15 cellular contexts compared by ENCODE assay signal in genomic region chr11:34126959-34127848, GRCh38.
"Had no signal": no experiment of that assay in that cellular context is flagged by ENCODE, and none has a peak within 500 bp of the region (broad histone marks: within the 10 kb centered on the region; RNA-seq: fewer than 3 reads in every experiment).

No MANE protein-coding gene starts in this region.

- H3K27ac ChIP-seq: cardiac muscle cell, tibial nerve, vagina had no signal

- H3K27me3 Mint-ChIP-seq: naive thymus-derived CD8-positive, alpha-beta T cell; T-cell had no signal

- H3K27me3 ChIP-seq: cardiac muscle cell, tibial nerve, vagina had no signal

- DNase-seq: activated CD4-positive, alpha-beta T cell treated with anti-CD3 and anti-CD28 coated beads, Interleukin-2, amount 50 U/mL, for 1 hour; activated CD8-positive, alpha-beta memory T cell treated with anti-CD3 and anti-CD28 coated beads for 24 hours; activated naive CD4-positive, alpha-beta T cell; head of caudate nucleus; naive thymus-derived CD8-positive, alpha-beta T cell; stimulated activated naive CD4-positive, alpha-beta T cell treated with Interleukin-2 at 50 U/mL for 16 hours; substantia nigra; T-cell; T-helper 9 cell had no signal

- H3K4me3 ChIP-seq: cardiac muscle cell, tibial nerve, vagina had no signal

- H3K4me1 Mint-ChIP-seq: T-cell had no signal

- H3K27ac Mint-ChIP-seq: activated T-helper 1 cell treated with anti-CD3 and anti-CD28 coated beads, Interleukin-12 subunit alpha, Interleukin-12 subunit beta, Interleukin-2, Interleukin-4 antibody, amounts not matched to agents 30 ng/mL and 10 ng/mL and 1 ng/mL, durations not matched to agents 14 hours and 24 hours and 36 hours; T-cell had no signal

- ATAC-seq: activated CD4-positive, CD25-positive, alpha-beta regulatory T cell treated with anti-CD3 and anti-CD28 coated beads, Interleukin-2, amount 50 U/mL, for 24 hours; left lobe of liver; naive thymus-derived CD8-positive, alpha-beta T cell; T-cell had no signal

- H3K4me1 ChIP-seq: tibial nerve, vagina had no signal

- H3K9me3 Mint-ChIP-seq: activated T-helper 1 cell treated with anti-CD3 and anti-CD28 coated beads, Interleukin-12 subunit alpha, Interleukin-12 subunit beta, Interleukin-2, Interleukin-4 antibody, amounts not matched to agents 30 ng/mL and 10 ng/mL and 1 ng/mL, durations not matched to agents 14 hours and 24 hours and 36 hours; naive thymus-derived CD8-positive, alpha-beta T cell; T-cell had no signal

- H3K4me3 Mint-ChIP-seq: activated T-helper 1 cell treated with anti-CD3 and anti-CD28 coated beads, Interleukin-12 subunit alpha, Interleukin-12 subunit beta, Interleukin-2, Interleukin-4 antibody, amounts not matched to agents 30 ng/mL and 10 ng/mL and 1 ng/mL, durations not matched to agents 14 hours and 24 hours and 36 hours; naive thymus-derived CD8-positive, alpha-beta T cell; T-cell had no signal

- H3K9me3 ChIP-seq: tibial nerve, vagina had no signal
